ENCODE assay signal across 26 cellular contexts in the genomic region with DNA sequence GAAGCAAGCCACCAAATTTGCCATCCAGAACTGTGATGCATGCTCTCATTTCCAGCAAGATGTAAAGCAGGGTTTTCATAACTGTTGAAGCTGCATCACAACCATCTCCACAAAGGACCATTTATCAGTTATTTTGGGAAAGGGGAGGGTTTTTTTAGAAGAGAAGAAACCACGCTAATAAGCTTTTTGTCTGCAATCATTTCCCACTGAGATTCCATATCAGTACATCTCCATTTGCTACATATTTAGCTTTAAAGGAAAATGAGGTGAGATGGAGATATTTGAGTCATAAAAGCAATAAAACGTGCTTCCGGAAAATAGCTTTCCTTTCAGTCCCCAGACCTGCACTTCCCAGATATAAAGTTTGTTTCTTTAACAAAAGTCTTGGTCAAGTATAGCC.
"Had no signal": no experiment of that assay in that cellular context is flagged by ENCODE, and none has a peak within 500 bp of the region (broad histone marks: within the 10 kb centered on the region; RNA-seq: fewer than 3 reads in every experiment).

No MANE protein-coding gene starts in this region.

- H3K27ac ChIP-seq: RWPE1, VCaP had no signal

- H3K36me3 ChIP-seq: MG63 had no signal

- H3K27me3 ChIP-seq: MG63 had no signal

- H3K27ac Mint-ChIP-seq: activated CD4-positive, alpha-beta memory T cell treated with anti-CD3 and anti-CD28 coated beads for 36 hours; activated CD4-positive, alpha-beta T cell treated with anti-CD3 and anti-CD28 coated beads, Interleukin-2, amount 10 ng/mL, durations not matched to agents 7 days and 5 days; activated naive CD4-positive, alpha-beta T cell treated with anti-CD3 and anti-CD28 coated beads for 36 hours; activated naive CD8-positive, alpha-beta T cell; activated T-helper 17 cell treated with anti-CD3 and anti-CD28 coated beads, Interleukin-2, amount 50 U/mL, for 72 hours had no signal

- H3K4me3 Mint-ChIP-seq: activated CD4-positive, alpha-beta memory T cell treated with anti-CD3 and anti-CD28 coated beads for 36 hours; activated CD4-positive, alpha-beta T cell treated with anti-CD3 and anti-CD28 coated beads, Interleukin-2, amount 10 ng/mL, durations not matched to agents 7 days and 5 days; activated naive CD4-positive, alpha-beta T cell treated with anti-CD3 and anti-CD28 coated beads for 36 hours; activated naive CD8-positive, alpha-beta T cell; activated T-helper 17 cell treated with anti-CD3 and anti-CD28 coated beads, Interleukin-2, amount 50 U/mL, for 72 hours; brain had no signal

- DNase-seq: activated CD4-positive, alpha-beta memory T cell treated with anti-CD3 and anti-CD28 coated beads for 36 hours; activated CD4-positive, alpha-beta T cell treated with anti-CD3 and anti-CD28 coated beads, Interleukin-2, amount 10 ng/mL, durations not matched to agents 7 days and 5 days; activated CD4-positive, CD25-positive, alpha-beta regulatory T cell; activated CD8-positive, alpha-beta memory T cell treated with anti-CD3 and anti-CD28 coated beads for 24 hours; activated gamma-delta T cell; activated naive CD4-positive, alpha-beta T cell treated with anti-CD3 and anti-CD28 coated beads for 36 hours; activated T-cell treated with anti-CD3 and anti-CD28 coated beads, Interleukin-2, amount 50 U/mL, for 48 hours; amygdala; MG63; MV-4-11; NCI-H1092 treated with DMSO at 0.1 percent for 48 hours; NCI-H1417 treated with DMSO at 0.1 percent for 48 hours; NCI-H1694; NCI-H2029; NCI-H345; NCI-H510A; NCI-H526 treated with DMSO at 0.1 percent for 48 hours; NCI-H82; SHP77; T-helper 1 cell had no signal

- H3K36me3 Mint-ChIP-seq: activated CD4-positive, alpha-beta memory T cell treated with anti-CD3 and anti-CD28 coated beads for 36 hours; activated naive CD8-positive, alpha-beta T cell had no signal

- ATAC-seq: activated T-helper 17 cell treated with anti-CD3 and anti-CD28 coated beads, Interleukin-2, amount 50 U/mL, for 72 hours; Panc1 had no signal

- H3K4me1 Mint-ChIP-seq: activated CD4-positive, alpha-beta T cell treated with anti-CD3 and anti-CD28 coated beads, Interleukin-2, amount 10 ng/mL, durations not matched to agents 7 days and 5 days; activated T-helper 17 cell treated with anti-CD3 and anti-CD28 coated beads, Interleukin-2, amount 50 U/mL, for 72 hours had no signal

- H3K4me3 ChIP-seq: MG63 had no signal

- H3K9me3 Mint-ChIP-seq: activated CD4-positive, alpha-beta T cell treated with anti-CD3 and anti-CD28 coated beads, Interleukin-2, amount 10 ng/mL, durations not matched to agents 7 days and 5 days; activated T-helper 17 cell treated with anti-CD3 and anti-CD28 coated beads, Interleukin-2, amount 50 U/mL, for 72 hours had no signal
